20 cellular contexts compared by ENCODE assay signal in genomic region chr10:99920486-99920885, GRCh38.
A peak's percentile ranks its signal among the peaks of the same experiment; 100 is the strongest.
DNase-seq lines count a peak whose midpoint lies in the region; ATAC-seq and TF ChIP-seq lines count a peak whose summit lies in the region.
"Had no signal": no experiment of that assay in that cellular context is flagged by ENCODE, and none has a peak within 500 bp of the region (broad histone marks: within the 10 kb centered on the region; RNA-seq: fewer than 3 reads in every experiment).

No MANE protein-coding gene starts in this region.

- H3K27ac ChIP-seq in RWPE1 = peak overlapping the region; percentile 75
- H3K27ac ChIP-seq in epithelial cell of prostate = peak overlapping the region; percentile 95
- peak overlapping the region in 2 of 3 donors; percentile 1 to 8 for H3K27ac ChIP-seq in thyroid gland
- H3K27ac ChIP-seq: thoracic aorta had no signal

- TF ChIP-seq POLR2A in thyroid gland (IDR thresholded peaks at IDR 0.05) = no peak

- no peak for DNase-seq in RWPE1 (ENCODE audit: low spot score)
- DNase-seq in epithelial cell of prostate (ENCODE audit: low read depth, low spot score) = no peak
- peak in 1 of 3 donors; percentile 72 for DNase-seq in mucosa of descending colon
- DNase-seq in thyroid gland = no peak
- DNase-seq in left ventricle myocardium superior = no peak
- DNase-seq: activated CD4-positive, alpha-beta T cell treated with anti-CD3 and anti-CD28 coated beads for 4 hours; CD4-positive, alpha-beta T cell; cerebellar nuclear complex; effector CD8-positive, alpha-beta T cell; GDM1; NCI-H1092; NCI-H1930; NCI-H446; OCI-M1; SIG-M5; stimulated activated naive B cell treated with anti-CD40 and anti-IgM and Interleukin-4, amounts not matched to agents 10 μg/mL and 1 μg/mL and 100 μg/mL, for 72 hours had no signal

- TF ChIP-seq CTCF in RWPE1 (conservative IDR thresholded peaks at IDR 0.05; ENCODE audit: low read depth) (no peak), mucosa of descending colon (IDR thresholded peaks at IDR 0.05) (no peak), thyroid gland (IDR thresholded peaks at IDR 0.05) (no peak)

- 91 to 95% methylated on average over 5 of the region's 5 CpGs for whole genome bisulfite sequencing in thyroid gland, 2 donors

- H3K36me3 ChIP-seq in mucosa of descending colon (ENCODE audit: low read depth) = no peaks in the 10 kb centered on the region
- no peaks in the 10 kb centered on the region for H3K36me3 ChIP-seq in thyroid gland
- H3K36me3 ChIP-seq: thoracic aorta had no signal

- intact Hi-C loops in mucosa of descending colon (cut with DNase I, micrococcal nuclease) (no loop called here), thyroid gland (cut with DNase I) (no loop called here), left ventricle myocardium superior (cut with micrococcal nuclease) (no loop called here)

- peak; percentile 86 for ATAC-seq in mucosa of descending colon
- ATAC-seq in GM18868 (IDR thresholded peaks at IDR 0.05; ENCODE audit: unreplicated experiment) = no peak
- no peak for ATAC-seq in left ventricle myocardium superior
- ATAC-seq in GM18867 (IDR thresholded peaks at IDR 0.05; ENCODE audit: unreplicated experiment) = no peak
- ATAC-seq: stimulated activated naive B cell treated with anti-CD40 and anti-IgM and Interleukin-4, amounts not matched to agents 10 μg/mL and 1 μg/mL and 100 μg/mL, for 72 hours had no signal

- peaks cover 41% of the 10 kb centered on the region for H3K4me1 ChIP-seq in mucosa of descending colon (ENCODE audit: low read depth)
- H3K4me1 ChIP-seq in thyroid gland = peaks cover 36 to 43% of the 10 kb centered on the region in 2 donors

- CTCF ChIA-PET in RWPE1 (lab: Yijun Ruan, JAX) = interaction anchor here (1.2 kb wide), 1 partner anchor 14 kb away, joined by 3 read pairs; no protein-coding TSS in a partner anchor

- POLR2A ChIA-PET in RWPE1 (lab: Yijun Ruan, JAX; ENCODE audit: low non-redundant PET) = interaction anchor here (0.6 kb wide), 1 partner anchor 46 kb away, joined by 3 read pairs; no protein-coding TSS in a partner anchor

- H3K9me3 ChIP-seq in mucosa of descending colon (no peaks in the 10 kb centered on the region), thyroid gland (no peaks in the 10 kb centered on the region)
- H3K9me3 ChIP-seq: thoracic aorta had no signal

- H3K27me3 ChIP-seq in thyroid gland = no peaks in the 10 kb centered on the region

- H3K4me3 ChIP-seq in mucosa of descending colon (no peak overlapping the region), thyroid gland (replicated peaks in 1 of 3) (no peak overlapping the region)
- H3K4me3 ChIP-seq: smooth muscle cell, thoracic aorta had no signal

Comparison
In these comparisons a context has a peak if more than half of its experiments do, and no peak if none do; other contexts are left out.
1. H3K27ac ChIP-seq: peak in every context shown above with its lines; median percentile 95 in epithelial cell of prostate; 75 in RWPE1; 4 in thyroid gland.